In genomic region chr1:153180556-153180955, GRCh38 we compare ENCODE assay signal across 24 cellular contexts. TPM values are rescaled to one million over a fixed set of nuclear protein-coding genes. Genes with fewer than 3 reads are reported as not detected.
A peak's percentile ranks its signal among the peaks of the same experiment; 100 is the strongest.
DNase-seq lines count a peak whose midpoint lies in the region; ATAC-seq and TF ChIP-seq lines count a peak whose summit lies in the region.
"Had no signal": no experiment of that assay in that cellular context is flagged by ENCODE, and none has a peak within 500 bp of the region (broad histone marks: within the 10 kb centered on the region; RNA-seq: fewer than 3 reads in every experiment).

No MANE protein-coding gene starts in this region.

- peaks cover 17% of the 10 kb centered on the region for H3K27me3 Mint-ChIP-seq in activated CD4-positive, alpha-beta T cell treated with anti-CD3 and anti-CD28 coated beads for 36 hours

- H3K27ac Mint-ChIP-seq in activated CD4-positive, alpha-beta T cell treated with anti-CD3 and anti-CD28 coated beads for 36 hours, result no peak overlapping the region
- H3K27ac Mint-ChIP-seq: CD4-positive, CD25-positive, alpha-beta regulatory T cell had no signal

- H3K4me3 ChIP-seq in OCI-LY3 (ENCODE audit: low read length), result no peak overlapping the region
- H3K4me3 ChIP-seq in WERI-Rb-1 (ENCODE audit: low read depth, low read length), result no peak overlapping the region
- H3K4me3 ChIP-seq: MG63, Peyer's patch had no signal

- no peaks in the 10 kb centered on the region for H3K4me1 Mint-ChIP-seq in activated CD4-positive, alpha-beta T cell treated with anti-CD3 and anti-CD28 coated beads for 36 hours
- H3K4me1 Mint-ChIP-seq: CD4-positive, CD25-positive, alpha-beta regulatory T cell had no signal

- no peaks in the 10 kb centered on the region for H3K36me3 Mint-ChIP-seq in activated CD4-positive, alpha-beta T cell treated with anti-CD3 and anti-CD28 coated beads for 36 hours (ENCODE audit: low read depth)
- H3K36me3 Mint-ChIP-seq: CD4-positive, CD25-positive, alpha-beta regulatory T cell had no signal

- H3K79me2 ChIP-seq in OCI-LY3 (ENCODE audit: low read length), result no peaks in the 10 kb centered on the region

- no peaks in the 10 kb centered on the region for H3K4me1 ChIP-seq in OCI-LY3 (ENCODE audit: low read length)
- H3K4me1 ChIP-seq: Peyer's patch had no signal

- ATAC-seq in esophagus mucosa, result peak; percentile 65
- ATAC-seq in HG02623 (IDR thresholded peaks at IDR 0.05; ENCODE audit: unreplicated experiment), result no peak
- no peak for ATAC-seq in activated CD4-positive, alpha-beta T cell treated with anti-CD3 and anti-CD28 coated beads for 36 hours
- ATAC-seq: HepG2 had no signal

- H3K36me3 ChIP-seq in OCI-LY3 (replicated peaks; ENCODE audit: low read depth, low read length), result no peaks in the 10 kb centered on the region
- no peaks in the 10 kb centered on the region for H3K36me3 ChIP-seq in WERI-Rb-1
- H3K36me3 ChIP-seq: MG63, Peyer's patch had no signal

- no peak overlapping the region for H2AFZ ChIP-seq in OCI-LY3 (ENCODE audit: low read depth, low read length)

- H3K9ac ChIP-seq in OCI-LY3 (ENCODE audit: low read length), result no peak overlapping the region

- POLR2A ChIA-PET in activated CD4-positive, alpha-beta T cell treated with anti-CD3 and anti-CD28 coated beads for 36 hours (lab: Charles Lee), result no interaction called here

- H3K27ac ChIP-seq in C4-2B (no peak overlapping the region), OCI-LY3 (ENCODE audit: low read length) (no peak overlapping the region), WERI-Rb-1 (peak overlapping the region; percentile 24)
- H3K27ac ChIP-seq: Peyer's patch had no signal

- no peak overlapping the region for H3K4me3 Mint-ChIP-seq in activated CD4-positive, alpha-beta T cell treated with anti-CD3 and anti-CD28 coated beads for 36 hours
- H3K4me3 Mint-ChIP-seq: CD4-positive, CD25-positive, alpha-beta regulatory T cell had no signal

- intact Hi-C loops in activated CD4-positive, alpha-beta T cell treated with anti-CD3 and anti-CD28 coated beads for 36 hours (cut with DNase I, micrococcal nuclease), result no loop called here

- DNase-seq in WERI-Rb-1, result no peak
- no peak for DNase-seq in T-helper 9 cell
- no peak for DNase-seq in activated CD4-positive, alpha-beta T cell treated with anti-CD3 and anti-CD28 coated beads for 36 hours
- DNase-seq: CD4-positive, CD25-positive, alpha-beta regulatory T cell; DMS153; DND-41; GOT3; HCEC 1CT; Kasumi-1; MG63; NCI-H1105 treated with DMSO at 0.1 percent for 48 hours; NCI-H1694; NCI-H2029 treated with DMSO at 0.1 percent for 48 hours; NCI-H510A; NCI-H69; Peyer's patch; SHP77 treated with DMSO at 0.1 percent for 48 hours had no signal

- H3K9me3 ChIP-seq in OCI-LY3 (ENCODE audit: insufficient read depth, low read length), result no peaks in the 10 kb centered on the region
- peaks cover 18% of the 10 kb centered on the region for H3K9me3 ChIP-seq in WERI-Rb-1 (ENCODE audit: severe bottlenecking)
- H3K9me3 ChIP-seq: MG63, Peyer's patch had no signal

- peaks cover 2% of the 10 kb centered on the region for H3K9me3 Mint-ChIP-seq in activated CD4-positive, alpha-beta T cell treated with anti-CD3 and anti-CD28 coated beads for 36 hours (ENCODE audit: low read depth)

- no peaks in the 10 kb centered on the region for H4K20me1 ChIP-seq in OCI-LY3 (ENCODE audit: insufficient read depth, low read length)

- CTCF ChIA-PET in activated CD4-positive, alpha-beta T cell treated with anti-CD3 and anti-CD28 coated beads for 36 hours (lab: Charles Lee), result no interaction called here

- H3K27me3 ChIP-seq in OCI-LY3 (ENCODE audit: low read depth, low read length) (peaks cover 61% of the 10 kb centered on the region), WERI-Rb-1 (ENCODE audit: insufficient read depth, low read depth, severe bottlenecking) (no peaks in the 10 kb centered on the region)
- H3K27me3 ChIP-seq: Peyer's patch had no signal

- TF ChIP-seq CTCF in C4-2B (conservative IDR thresholded peaks at IDR 0.05), result peak; percentile 9; the same call in 1 of the 2 replicates
- peak; percentile 17 for TF ChIP-seq CTCF in OCI-LY3 (IDR thresholded peaks at IDR 0.05; ENCODE audit: low read depth, low read length)
- TF ChIP-seq CTCF in WERI-Rb-1 (IDR thresholded peaks at IDR 0.05; ENCODE audit: low read depth, low read length), result no peak

- no peak overlapping the region for H3K4me2 ChIP-seq in OCI-LY3 (ENCODE audit: low read length)

RNA-seq across cellular contexts. Expression of gene LELP1, which starts 22.7 kb away (rescaled TPM):
- total RNA-seq in esophagus mucosa, result not detected
- not detected for total RNA-seq in activated CD4-positive, alpha-beta T cell treated with anti-CD3 and anti-CD28 coated beads for 36 hours
- total RNA-seq: A172; CD4-positive, CD25-positive, alpha-beta regulatory T cell; HepG2; HT1080; Peyer's patch had no signal

RNA-seq across cellular contexts. Expression of gene SPRR2G, which starts 29.9 kb away (rescaled TPM):
- 0.68 TPM for total RNA-seq in esophagus mucosa
- not detected for total RNA-seq in activated CD4-positive, alpha-beta T cell treated with anti-CD3 and anti-CD28 coated beads for 36 hours
- total RNA-seq: A172; CD4-positive, CD25-positive, alpha-beta regulatory T cell; HepG2; HT1080; Peyer's patch had no signal

RNA-seq across cellular contexts. Expression of gene PRR9, which starts 36.8 kb away (rescaled TPM):
- total RNA-seq in esophagus mucosa, result not detected
- total RNA-seq in activated CD4-positive, alpha-beta T cell treated with anti-CD3 and anti-CD28 coated beads for 36 hours, result not detected
- total RNA-seq: A172; CD4-positive, CD25-positive, alpha-beta regulatory T cell; HepG2; Peyer's patch had no signal
